ENCODE assay signal across 8 cellular contexts in the genomic region with DNA sequence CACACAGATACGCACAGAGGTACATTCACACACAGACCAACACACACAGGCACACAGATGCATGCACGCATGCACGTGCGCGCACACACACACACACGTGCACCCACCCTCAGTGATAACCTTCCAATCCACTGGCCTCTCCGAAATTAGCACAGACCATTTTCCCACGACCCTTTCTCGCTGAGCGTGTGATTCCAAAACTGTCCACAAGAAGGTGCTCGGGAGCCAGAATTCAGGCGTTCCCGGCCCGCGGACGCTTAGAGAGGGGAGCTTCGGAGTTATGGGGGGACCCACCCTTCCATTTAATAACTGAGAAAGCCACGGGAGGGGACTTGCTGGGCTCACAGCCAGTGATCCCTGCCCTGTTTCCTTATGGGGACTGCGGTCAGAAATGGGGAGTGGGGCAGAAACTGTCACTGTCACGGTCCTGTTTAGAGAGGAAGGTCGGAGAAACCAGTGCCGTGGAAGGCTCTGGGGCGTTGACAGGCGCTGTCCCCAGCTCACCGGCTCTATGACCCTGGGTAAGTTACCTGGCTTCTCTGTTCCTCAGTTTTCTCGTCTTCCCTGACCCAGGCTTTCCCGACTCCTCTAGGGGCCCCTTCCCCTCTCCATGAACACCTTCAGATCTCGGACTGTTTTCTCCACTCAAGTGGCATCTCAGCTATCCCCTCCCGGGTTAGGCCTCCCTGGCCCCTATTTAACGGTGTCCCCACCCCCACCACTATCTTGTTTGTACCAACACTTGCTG. TPM values are rescaled to one million over a fixed set of nuclear protein-coding genes. Genes with fewer than 3 reads are reported as not detected.
DNase-seq lines count a peak whose midpoint lies in the region; ATAC-seq, FAIRE-seq and TF ChIP-seq lines count a peak whose summit lies in the region.

No MANE protein-coding gene starts in this region.

- no peaks in the 10 kb centered on the region for H3K9me3 Mint-ChIP-seq in IgD-negative memory B cell

- H3K36me3 Mint-ChIP-seq in IgD-negative memory B cell, result no peaks in the 10 kb centered on the region

- peak overlapping the region in 1 of 3 donors; percentile 46 for H3K27ac Mint-ChIP-seq in IgD-negative memory B cell

- no peaks in the 10 kb centered on the region for H3K36me3 ChIP-seq in pancreas
- H3K36me3 ChIP-seq in thymus (ENCODE audit: control insufficient read depth, insufficient read depth), result no peaks in the 10 kb centered on the region

- peak overlapping the region; percentile 75 to 95 (median 90) for H3K4me3 Mint-ChIP-seq in IgD-negative memory B cell

- H3K4me1 ChIP-seq in pancreas (no peaks in the 10 kb centered on the region), thymus (ENCODE audit: control insufficient read depth, insufficient read depth, low read length) (no peaks in the 10 kb centered on the region)

- peak overlapping the region in 2 of 4 donors; percentile 46 to 47 for H3K27ac ChIP-seq in pancreas
- H3K27ac ChIP-seq in thymus (ENCODE audit: low read depth), result no peak overlapping the region

- peak; percentile 53 for ATAC-seq in GM21515 (IDR thresholded peaks at IDR 0.05; ENCODE audit: unreplicated experiment)
- peak; percentile 76 for ATAC-seq in Right ventricle myocardium inferior
- ATAC-seq in pancreas, result peak; percentile 73 to 90 (median 86)

- peaks cover 4 to 7% (median 4%) of the 10 kb centered on the region in 3 donors for H3K4me1 Mint-ChIP-seq in IgD-negative memory B cell

- intact Hi-C loops in Right ventricle myocardium inferior (cut with DNase I), result loop anchor here (1.0 to 10.0 kb wide), 5 partner anchors 73 to 657 kb away; a partner anchor contains a TSS
- intact Hi-C loops in pancreas (cut with DNase I), result loop anchor here in 1 of 3 donors (10.0 kb wide), 1 partner anchor 407 kb away; no protein-coding TSS in a partner anchor

- H3K9me3 ChIP-seq in pancreas (no peaks in the 10 kb centered on the region), thymus (ENCODE audit: control insufficient read depth) (no peaks in the 10 kb centered on the region)

- WGBS in pancreas, 2 donors, result 2 to 3% methylated on average over 30 of the region's 30 CpGs
- 5% methylated on average over 30 of the region's 30 CpGs for WGBS in thymus

- no peak for FAIRE-seq in pancreas (lab: Jason Lieb, UNC)

- H3K27me3 ChIP-seq in pancreas (no peaks in the 10 kb centered on the region), thymus (ENCODE audit: control insufficient read depth, insufficient read depth) (no peaks in the 10 kb centered on the region)

- TF ChIP-seq CTCF in pancreas (IDR thresholded peaks at IDR 0.05), result peak; percentile 81 to 93 (median 86)

- DNase-seq in DMS53 (lab: John Stamatoyannopoulos, UW) (peak; percentile 71), SK-N-DZ (ENCODE audit: low spot score) (peak; percentile 42), Right ventricle myocardium inferior (ENCODE audit: missing footprints) (peak; percentile 87), pancreas (peak in 5 of 6 donors; percentile 50 to 86 (median 69))
- DNase-seq in activated naive CD4-positive, alpha-beta T cell treated with anti-CD3 and anti-CD28 coated beads, Interleukin-2, amount 50 U/mL, for 16 hours, result peak; percentile 77

- peaks cover 2% of the 10 kb centered on the region for H3K27me3 Mint-ChIP-seq in IgD-negative memory B cell

- H3K4me3 ChIP-seq in pancreas (peak overlapping the region; percentile 16 to 61 (median 40)), thymus (ENCODE audit: low read length) (peak overlapping the region; percentile 57)

RNA-seq across cellular contexts. Expression of a gene that starts 33.6 kb away (rescaled TPM):
- polyA plus RNA-seq in IgD-negative memory B cell (8.9 TPM), pancreas (1 to 10 TPM; 6.3 to 7.6 TPM), thymus (7.3 TPM)
- 2.1 and 2.7 TPM in 2 replicates for polyA plus RNA-seq in SK-N-DZ (2014; cell fraction: cytosol; rRNA removed)
- polyA plus RNA-seq in SK-N-DZ (2014; cell fraction: nucleus; rRNA removed), result 1.1 and 2.1 TPM in 2 replicates
- total RNA-seq in Right ventricle myocardium inferior (6.0 TPM), pancreas (10 to 100 TPM in 2 of 6 donors, 1 to 10 TPM in 4; 5.4 to 14.2 (median 7.9) TPM)
